Comparison of ENCODE assay signal across 8 cellular contexts in the genomic region with DNA sequence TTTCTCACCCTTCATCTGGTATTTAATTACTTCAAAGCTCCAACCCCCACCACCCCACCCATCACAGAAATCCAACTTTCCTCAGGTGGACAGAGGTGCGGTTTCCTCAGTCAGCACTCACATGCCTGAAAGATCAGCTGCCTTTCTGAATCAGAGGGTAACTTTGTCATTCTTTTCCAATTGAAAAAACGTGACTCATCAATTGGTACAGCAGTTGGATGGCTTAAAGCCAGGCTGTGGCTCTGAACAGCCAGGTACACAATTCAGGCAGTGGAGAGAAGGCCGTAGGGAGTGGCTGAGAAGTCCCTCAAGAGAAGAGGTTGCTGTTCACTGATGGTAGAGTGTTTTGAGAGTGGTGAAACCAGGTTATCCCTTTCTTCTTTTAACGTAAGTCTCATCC.
DNase-seq lines count a peak whose midpoint lies in the region; ATAC-seq, FAIRE-seq and TF ChIP-seq lines count a peak whose summit lies in the region.
"Not testable (repeated sequence)": the region's sequence is repeated elsewhere in the genome, so short reads cannot be mapped to it uniquely, and the experiment has no call there.

No MANE protein-coding gene starts in this region.

- not testable (repeated sequence) for TF ChIP-seq EP300 in A549 (IDR thresholded peaks at IDR 0.05)

- H2AK5ac ChIP-seq in trophoblast cell (ENCODE audit: low read length): not testable (repeated sequence)

- not testable (repeated sequence) for H4K8ac ChIP-seq in trophoblast cell (ENCODE audit: low read depth, low read length)

- not testable (repeated sequence) for H3K9me3 ChIP-seq in A549; body of pancreas; trophoblast cell (ENCODE audit: insufficient read depth, low read depth, low read length)

- H2AFZ ChIP-seq in trophoblast cell (ENCODE audit: insufficient read depth, low read length, poor library complexity): not testable (repeated sequence)

- H3K4me2 ChIP-seq in A549: peak overlapping the region; percentile 25
- not testable (repeated sequence) for H3K4me2 ChIP-seq in trophoblast cell (ENCODE audit: low read length)

- H3K79me1 ChIP-seq in trophoblast cell (ENCODE audit: low read length): not testable (repeated sequence)

- not testable (repeated sequence) for TF ChIP-seq CTCF in A549 (IDR thresholded peaks at IDR 0.05); body of pancreas (IDR thresholded peaks at IDR 0.05); kidney epithelial cell (IDR thresholded peaks at IDR 0.05; ENCODE audit: insufficient read depth, low read length, poor library complexity, severe bottlenecking)

- not testable (repeated sequence) for FAIRE-seq in A549 (lab: Jason Lieb, UNC)

- POLR2A ChIA-PET in A549 (lab: Yijun Ruan, JAX): not testable (repeated sequence)

- H3K27me3 ChIP-seq in body of pancreas; kidney epithelial cell (ENCODE audit: control insufficient read depth, insufficient read depth, low read length); trophoblast cell (ENCODE audit: insufficient read depth, low read length): not testable (repeated sequence)

- not testable (repeated sequence) for H2BK5ac ChIP-seq in trophoblast cell (ENCODE audit: low read depth, low read length, poor library complexity)

- H3K14ac ChIP-seq in trophoblast cell (ENCODE audit: low read length): not testable (repeated sequence)

- H3K4me1 ChIP-seq in A549: peaks cover 27% of the 10 kb centered on the region
- not testable (repeated sequence) for H3K4me1 ChIP-seq in body of pancreas; trophoblast cell (ENCODE audit: control insufficient read depth in 1 of 2, insufficient read depth in 2 of 2, low read length in 2 of 2)

- intact Hi-C loops in body of pancreas (cut with DNase I): not testable (repeated sequence)

- H2BK12ac ChIP-seq in trophoblast cell (ENCODE audit: low read length): not testable (repeated sequence)

- not testable (repeated sequence) for H2BK120ac ChIP-seq in trophoblast cell (ENCODE audit: insufficient read depth, low read length, poor library complexity)

- not testable (repeated sequence) for TF ChIP-seq POLR2A in A549 (IDR thresholded peaks at IDR 0.05; ENCODE audit: low read length); body of pancreas (IDR thresholded peaks at IDR 0.05)

- WGBS in A549 (ENCODE audit: missing lambda C conversion rate): 43% methylated on average over 4 of the region's 4 CpGs
- 47 to 52% methylated on average over 4 of the region's 4 CpGs for WGBS in body of pancreas, 2 donors
- WGBS in trophoblast cell (ENCODE audit: extremely low coverage, insufficient coverage, insufficient read length): no CpG with 5 or more reads among the region's 4 CpGs

- CTCF ChIA-PET in A549 (lab: Yijun Ruan, JAX): interaction anchor here (0.7 to 1.2 kb wide), 2 partner anchors 10 to 97 kb away, joined by 3 read pairs; no protein-coding TSS in a partner anchor

- DNase-seq in A549 (ENCODE audit: low read depth in 1 of 2, low spot score in 1 of 2): peak in 1 of 2 experiments; percentile 50
- peak; percentile 17 for DNase-seq in GM04504 (ENCODE audit: low read depth)
- peak; percentile 79 for DNase-seq in M059J (ENCODE audit: low read depth)
- DNase-seq in RPMI7951 (ENCODE audit: low read depth): peak; percentile 29
- DNase-seq in body of pancreas: peak in 3 of 4 donors; percentile 31 to 58 (median 37)
- DNase-seq in kidney epithelial cell (ENCODE audit: low read depth): peak; percentile 65
- peak; percentile 6 to 30 for DNase-seq in trophoblast cell

- H3K18ac ChIP-seq in trophoblast cell (ENCODE audit: low read length): not testable (repeated sequence)

- not testable (repeated sequence) for H3K23ac ChIP-seq in trophoblast cell (ENCODE audit: low read length)

- H3K9ac ChIP-seq in trophoblast cell (ENCODE audit: low read length): not testable (repeated sequence)

- not testable (repeated sequence) for H3K4me3 ChIP-seq in A549; body of pancreas; kidney epithelial cell (ENCODE audit: low read depth, low read length); trophoblast cell (ENCODE audit: low read depth, low read length)

- not testable (repeated sequence) for H3K79me2 ChIP-seq in trophoblast cell (ENCODE audit: control insufficient read depth, insufficient read depth, low read length, poor library complexity)

- TF ChIP-seq RAD21 in A549 (conservative IDR thresholded peaks at IDR 0.05 in 1 of 2, IDR thresholded peaks at IDR 0.05 in 1 of 2): not testable (repeated sequence)

- H3K4ac ChIP-seq in trophoblast cell (ENCODE audit: low read depth, low read length): not testable (repeated sequence)

- not testable (repeated sequence) for H4K12ac ChIP-seq in trophoblast cell (ENCODE audit: low read depth, low read length)

- ATAC-seq in A549 (peak; percentile 3 to 6; a peak in 2 of 6 replicates), body of pancreas (peak; percentile 63), esophagus mucosa (peak; percentile 84)

- peak overlapping the region in 1 of 2 experiments; percentile 30; a peak in 2 of 6 replicates for H3K27ac ChIP-seq in A549
- peak overlapping the region in 2 of 4 donors; percentile 8 to 10 for H3K27ac ChIP-seq in body of pancreas
- H3K27ac ChIP-seq in trophoblast cell (ENCODE audit: low read depth, low read length): not testable (repeated sequence)

- H3K36me3 ChIP-seq in body of pancreas (replicated peaks in 1 of 2; ENCODE audit: insufficient read depth in 1 of 2, low read depth in 2 of 2); kidney epithelial cell (ENCODE audit: control insufficient read depth, insufficient read depth, low read length); trophoblast cell (ENCODE audit: control insufficient read depth in 1 of 2, insufficient read depth in 2 of 2, low read length in 2 of 2): not testable (repeated sequence)

- not testable (repeated sequence) for H4K91ac ChIP-seq in trophoblast cell (ENCODE audit: low read depth, low read length)

TF ChIP-seq in A549, 52 proteins besides CTCF, POLR2A, EP300 and RAD21:
- TF ChIP-seq MAFK (IDR thresholded peaks at IDR 0.05; ENCODE audit: partially characterized antibody): peak; percentile 89
- TF ChIP-seq FOSL2 (IDR thresholded peaks at IDR 0.05): not testable (repeated sequence)
- TF ChIP-seq FOSL2 (CRISPR knock-in tag; IDR thresholded peaks at IDR 0.05): peak; percentile 88
- peak; percentile 72 for TF ChIP-seq NFE2L2 (conservative IDR thresholded peaks at IDR 0.05; ENCODE audit: low read length)

Comparison
In these comparisons a context has a peak if more than half of its experiments do, and no peak if none do; other contexts are left out.
1. ATAC-seq: peak in every context shown above with its lines; median percentile 84 in esophagus mucosa; 63 in body of pancreas; 4 in A549.